ENCODE assay signal across 8 cellular contexts in the genomic region with DNA sequence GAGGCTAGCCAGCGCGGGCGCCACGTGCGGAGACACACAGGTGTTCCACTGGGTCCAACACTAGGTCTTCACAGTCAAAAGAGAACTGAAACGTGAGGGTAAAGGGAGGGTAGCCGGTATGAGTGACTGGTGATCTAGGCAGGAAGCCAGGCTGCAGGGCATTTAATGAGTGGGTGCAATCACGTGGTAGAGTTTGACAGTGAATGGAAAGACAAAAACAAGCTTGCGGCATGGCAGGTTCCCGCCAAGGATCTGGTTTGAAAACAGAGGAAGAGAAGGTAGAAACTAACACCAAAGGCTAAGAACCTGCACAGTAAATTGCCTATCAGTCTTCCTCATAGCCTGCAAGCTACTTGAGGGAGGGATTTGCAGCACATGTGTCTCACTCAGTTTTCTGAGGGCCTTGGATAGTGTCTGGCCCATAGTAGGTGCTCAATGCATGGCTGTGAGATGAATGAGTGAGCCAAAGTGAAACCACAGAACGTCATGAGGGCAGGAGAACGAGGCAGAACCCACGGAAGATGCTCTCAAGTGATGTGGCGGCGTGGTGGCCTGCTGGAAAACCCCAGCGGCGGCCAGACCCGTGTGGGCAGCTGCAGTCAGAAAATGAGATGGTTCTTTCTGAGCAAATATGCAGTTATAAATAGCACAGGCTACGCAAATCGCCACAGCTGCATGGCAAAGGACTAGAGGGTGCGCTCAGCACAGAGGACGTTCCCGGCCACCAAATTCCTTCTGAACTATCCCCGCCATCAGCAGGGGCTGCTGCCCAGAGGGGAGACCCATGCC.
A peak's percentile ranks its signal among the peaks of the same experiment; 100 is the strongest.
DNase-seq lines count a peak whose midpoint lies in the region; ATAC-seq and TF ChIP-seq lines count a peak whose summit lies in the region.

No MANE protein-coding gene starts in this region.

- no peak overlapping the region for H3K4me3 ChIP-seq in vagina

- TF ChIP-seq CTCF in vagina (IDR thresholded peaks at IDR 0.05): no peak

- no peak overlapping the region for H3K27ac ChIP-seq in vagina

- H3K27me3 ChIP-seq in vagina: no peaks in the 10 kb centered on the region

- TF ChIP-seq POLR2A in vagina (IDR thresholded peaks at IDR 0.05): no peak

- peak; percentile 59 for DNase-seq in activated T-cell treated with anti-CD3 and anti-CD28 coated beads for 48 hours (ENCODE audit: low read depth)
- DNase-seq in activated T-cell treated with anti-CD3 and anti-CD28 coated beads for 4 hours: no peak
- DNase-seq in stimulated activated CD4-positive, alpha-beta T cell treated with anti-CD3 and anti-CD28 coated beads, TNF-alpha, amount 100 ng/mL, for 48 hours (ENCODE audit: low read depth in 3 of 3): peak in 2 of 3 donors; percentile 25 to 46
- DNase-seq in ureter (ENCODE audit: low spot score): no peak
- no peak for DNase-seq in vagina (ENCODE audit: extremely low spot score in 2 of 2)
- DNase-seq in middle frontal gyrus (ENCODE audit: extremely low spot score, low spot score): no peak

- ATAC-seq in HG03045 (IDR thresholded peaks at IDR 0.05; ENCODE audit: unreplicated experiment): peak; percentile 63
- peak; percentile 87 to 89 for ATAC-seq in activated CD4-positive, CD25-positive, alpha-beta regulatory T cell treated with anti-CD3 and anti-CD28 coated beads, Interleukin-2, amount 50 U/mL, for 24 hours

- no peaks in the 10 kb centered on the region for H3K4me1 ChIP-seq in vagina

- intact Hi-C loops in vagina (cut with DNase I): no loop called here

- H3K9me3 ChIP-seq in vagina: no peaks in the 10 kb centered on the region

- H3K36me3 ChIP-seq in vagina: no peaks in the 10 kb centered on the region

Comparison
In these comparisons a context has a peak if more than half of its experiments do, and no peak if none do; other contexts are left out.
1. DNase-seq: peak in activated T-cell treated with anti-CD3 and anti-CD28 coated beads for 48 hours (single experiment) and stimulated activated CD4-positive, alpha-beta T cell treated with anti-CD3 and anti-CD28 coated beads, TNF-alpha, amount 100 ng/mL, for 48 hours (2 of 3); none in activated T-cell treated with anti-CD3 and anti-CD28 coated beads for 4 hours (single experiment), ureter (single experiment), vagina (0 of 2) and middle frontal gyrus (single experiment).